ENCODE assay signal across 11 cellular contexts in the genomic region with DNA sequence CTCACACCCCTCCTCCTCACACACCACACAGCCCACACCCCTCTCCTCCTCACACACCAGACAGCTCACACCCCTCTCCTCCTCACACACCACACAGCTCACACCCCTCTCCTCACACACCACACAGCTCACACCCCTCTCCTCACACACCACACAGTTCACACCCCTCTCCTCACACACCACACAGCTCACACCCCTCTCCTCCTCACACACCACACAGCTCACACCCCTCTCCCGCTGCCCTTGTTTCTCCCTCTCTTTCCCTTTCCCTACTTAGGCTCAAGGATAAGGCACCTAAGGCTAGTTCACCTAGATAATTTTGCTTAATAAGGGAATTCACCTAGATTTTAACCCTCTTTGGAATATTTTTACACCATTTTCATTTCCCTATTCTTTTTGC. TPM values are rescaled to one million over a fixed set of nuclear protein-coding genes. Genes with fewer than 3 reads are reported as not detected.
DNase-seq lines count a peak whose midpoint lies in the region; ATAC-seq, FAIRE-seq and TF ChIP-seq lines count a peak whose summit lies in the region.
"Not testable (repeated sequence)": the region's sequence is repeated elsewhere in the genome, so short reads cannot be mapped to it uniquely, and the experiment has no call there.
"Had no signal": no experiment of that assay in that cellular context is flagged by ENCODE, and none has a peak within 500 bp of the region (broad histone marks: within the 10 kb centered on the region; RNA-seq: fewer than 3 reads in every experiment).

No MANE protein-coding gene starts in this region.

- H3K4me1 ChIP-seq in A549; K562 (replicated peaks in 1 of 2; ENCODE audit: control insufficient read depth in 2 of 2, insufficient read depth in 2 of 2, low read length in 2 of 2): not testable (repeated sequence)
- H3K4me1 ChIP-seq in keratinocyte (ENCODE audit: control insufficient read depth, extremely low read depth, insufficient read depth, low read length) = peaks cover 27% of the 10 kb centered on the region

- not testable (repeated sequence) for H3K4me2 ChIP-seq in A549; K562 (ENCODE audit: insufficient read depth, low read length); keratinocyte (ENCODE audit: control insufficient read depth, extremely low read depth, insufficient read depth, low read depth, low read length)

- H3K36me3 Mint-ChIP-seq in HFFc6 (ENCODE audit: low read depth); activated T-helper 17 cell treated with anti-CD3 and anti-CD28 coated beads, Interleukin-2, amount 50 U/mL, for 72 hours (ENCODE audit: low read depth); nephron progenitor cell (ENCODE audit: low read depth); stimulated activated naive B cell treated with anti-CD40 and anti-IgM and Interleukin-4, amounts not matched to agents 10 μg/mL and 1 μg/mL and 100 μg/mL, for 72 hours: not testable (repeated sequence)

- not testable (repeated sequence) for H3K9me3 ChIP-seq in A549; K562 (replicated peaks; ENCODE audit: control insufficient read depth, insufficient read depth, low read depth, low read length); keratinocyte (ENCODE audit: control insufficient read depth, low read depth, low read length)

- H3K4me3 ChIP-seq in A549; K562; keratinocyte (ENCODE audit: control insufficient read depth in 2 of 3, extremely low read depth in 1 of 3, insufficient read depth in 2 of 3, low read depth in 1 of 3, low read length in 3 of 3): not testable (repeated sequence)

- WGBS in A549 (ENCODE audit: missing lambda C conversion rate) = 100% methylated on average over 1 of the region's 1 CpG
- WGBS in K562 (ENCODE audit: insufficient coverage, low coverage, missing lambda C conversion rate) = 0% methylated on average over 1 of the region's 1 CpG

- POLR2A ChIA-PET in A549 (lab: Yijun Ruan, JAX) = not testable (repeated sequence)
- POLR2A ChIA-PET in K562 (lab: Yijun Ruan, JAX) = interaction anchor here (1.2 kb wide), 1 partner anchor 9 kb away, joined by 4 read pairs; no protein-coding TSS in a partner anchor

- FAIRE-seq in A549 (lab: Jason Lieb, UNC); K562 (lab: Jason Lieb, UNC); keratinocyte (lab: Jason Lieb, UNC): not testable (repeated sequence)

- not testable (repeated sequence) for H3K79me2 ChIP-seq in K562 (ENCODE audit: control insufficient read depth, insufficient read depth, low read length); keratinocyte (ENCODE audit: control insufficient read depth, insufficient read depth, low read length)

- H3K4me3 Mint-ChIP-seq in HFFc6; activated T-helper 17 cell treated with anti-CD3 and anti-CD28 coated beads, Interleukin-2, amount 50 U/mL, for 72 hours; nephron progenitor cell; stimulated activated naive B cell treated with anti-CD40 and anti-IgM and Interleukin-4, amounts not matched to agents 10 μg/mL and 1 μg/mL and 100 μg/mL, for 72 hours: not testable (repeated sequence)

- not testable (repeated sequence) for H3K9ac ChIP-seq in K562 (ENCODE audit: insufficient read depth in 1 of 2, low read depth in 2 of 2, low read length in 2 of 2)
- peak overlapping the region; percentile 62 for H3K9ac ChIP-seq in keratinocyte (ENCODE audit: control insufficient read depth, extremely low read depth, insufficient read depth, low read length)

- H3K27ac Mint-ChIP-seq in HFFc6 (peak overlapping the region; percentile 29; the same call in 1 of the 2 replicates), nephron progenitor cell (peak overlapping the region; percentile 36)
- peak overlapping the region; percentile 67 for H3K27ac Mint-ChIP-seq in activated T-helper 17 cell treated with anti-CD3 and anti-CD28 coated beads, Interleukin-2, amount 50 U/mL, for 72 hours
- peak overlapping the region; percentile 2 for H3K27ac Mint-ChIP-seq in stimulated activated naive B cell treated with anti-CD40 and anti-IgM and Interleukin-4, amounts not matched to agents 10 μg/mL and 1 μg/mL and 100 μg/mL, for 72 hours

- CTCF ChIA-PET in A549 (lab: Yijun Ruan, JAX) = interaction anchor here (0.6 to 1.2 kb wide), 2 partner anchors 109 to 187 kb away, joined by 3 read pairs; no protein-coding TSS in a partner anchor
- CTCF ChIA-PET in K562 (lab: Yijun Ruan, JAX; ENCODE audit: low intra/inter-chr PET ratio) = not testable (repeated sequence)

- H4K20me1 ChIP-seq in K562 (replicated peaks; ENCODE audit: control insufficient read depth, insufficient read depth, low read length); keratinocyte (ENCODE audit: control insufficient read depth, extremely low read depth, insufficient read depth, low read length): not testable (repeated sequence)

- intact Hi-C loops in K562 (cut with micrococcal nuclease) = not testable (repeated sequence)

- DNase-seq in A549 (ENCODE audit: low read depth in 1 of 2, low spot score in 1 of 2); HFFc6; K562 (ENCODE audit: extremely low read depth in 1 of 4, low spot score in 3 of 4); epithelial cell of prostate (ENCODE audit: low read depth, low spot score); keratinocyte (ENCODE audit: low read depth, low spot score); nephron progenitor cell; stimulated activated naive B cell treated with anti-CD40 and anti-IgM and Interleukin-4, amounts not matched to agents 10 μg/mL and 1 μg/mL and 100 μg/mL, for 72 hours: not testable (repeated sequence)

- H3K27me3 Mint-ChIP-seq in HFFc6 (ENCODE audit: insufficient read depth) = peaks cover 17% of the 10 kb centered on the region
- peaks cover 20% of the 10 kb centered on the region for H3K27me3 Mint-ChIP-seq in activated T-helper 17 cell treated with anti-CD3 and anti-CD28 coated beads, Interleukin-2, amount 50 U/mL, for 72 hours
- H3K27me3 Mint-ChIP-seq in nephron progenitor cell (ENCODE audit: low read depth, poor library complexity); stimulated activated naive B cell treated with anti-CD40 and anti-IgM and Interleukin-4, amounts not matched to agents 10 μg/mL and 1 μg/mL and 100 μg/mL, for 72 hours: not testable (repeated sequence)

- not testable (repeated sequence) for TF ChIP-seq POLR2A in A549 (IDR thresholded peaks at IDR 0.05; ENCODE audit: low read length); K562 (conservative IDR thresholded peaks at IDR 0.05)

- H3K27me3 ChIP-seq in K562 (ENCODE audit: control insufficient read depth in 2 of 2, insufficient read depth in 2 of 2, low read length in 2 of 2); keratinocyte (ENCODE audit: control insufficient read depth, extremely low read depth, insufficient read depth, low read length): not testable (repeated sequence)

- H3K36me3 ChIP-seq in K562 (ENCODE audit: control insufficient read depth, insufficient read depth, low read length); keratinocyte (ENCODE audit: control insufficient read depth in 2 of 2, extremely low read depth in 1 of 2, insufficient read depth in 2 of 2, low read length in 2 of 2): not testable (repeated sequence)

- not testable (repeated sequence) for ATAC-seq in A549; activated T-helper 17 cell treated with anti-CD3 and anti-CD28 coated beads, Interleukin-2, amount 50 U/mL, for 72 hours (replicated peaks); K562; stimulated activated naive B cell treated with anti-CD40 and anti-IgM and Interleukin-4, amounts not matched to agents 10 μg/mL and 1 μg/mL and 100 μg/mL, for 72 hours (replicated peaks)

- H3K4me1 Mint-ChIP-seq in HFFc6 (ENCODE audit: low read depth) = peaks cover 23% of the 10 kb centered on the region
- H3K4me1 Mint-ChIP-seq in activated T-helper 17 cell treated with anti-CD3 and anti-CD28 coated beads, Interleukin-2, amount 50 U/mL, for 72 hours; stimulated activated naive B cell treated with anti-CD40 and anti-IgM and Interleukin-4, amounts not matched to agents 10 μg/mL and 1 μg/mL and 100 μg/mL, for 72 hours: not testable (repeated sequence)
- peaks cover 11% of the 10 kb centered on the region for H3K4me1 Mint-ChIP-seq in nephron progenitor cell

- H3K9me3 Mint-ChIP-seq in HFFc6; activated T-helper 17 cell treated with anti-CD3 and anti-CD28 coated beads, Interleukin-2, amount 50 U/mL, for 72 hours; stimulated activated naive B cell treated with anti-CD40 and anti-IgM and Interleukin-4, amounts not matched to agents 10 μg/mL and 1 μg/mL and 100 μg/mL, for 72 hours: not testable (repeated sequence)
- H3K9me3 Mint-ChIP-seq in nephron progenitor cell = peaks cover 11% of the 10 kb centered on the region

- H3K9me1 ChIP-seq in K562 (ENCODE audit: control insufficient read depth, insufficient read depth, low read length); keratinocyte (ENCODE audit: control insufficient read depth, extremely low read depth, insufficient read depth, low read length): not testable (repeated sequence)

- not testable (repeated sequence) for TF ChIP-seq CTCF in A549 (IDR thresholded peaks at IDR 0.05); HFFc6 (IDR thresholded peaks at IDR 0.05); K562 (IDR thresholded peaks at IDR 0.05 in 2 of 3, conservative IDR thresholded peaks at IDR 0.05 in 1 of 3; ENCODE audit: insufficient read depth in 2 of 3, low read depth in 1 of 3, low read length in 3 of 3); keratinocyte (optimal IDR thresholded peaks at IDR 0.05 in 1 of 3, IDR thresholded peaks at IDR 0.05 in 1 of 3, conservative IDR thresholded peaks at IDR 0.05 in 1 of 3; ENCODE audit: extremely low read depth in 1 of 3, insufficient read depth in 2 of 3, low read length in 3 of 3); nephron progenitor cell (IDR thresholded peaks at IDR 0.05)

- dilution Hi-C loops in keratinocyte (cut with MboI; ENCODE audit: extremely low pct_ligation_motif_present, low sequenced_read_pairs) = not testable (repeated sequence)

- TF ChIP-seq RAD21 in A549 (conservative IDR thresholded peaks at IDR 0.05 in 1 of 2, IDR thresholded peaks at IDR 0.05 in 1 of 2); K562 (CRISPR knock-in tag; conservative IDR thresholded peaks at IDR 0.05 in 1 of 2, IDR thresholded peaks at IDR 0.05 in 1 of 2): not testable (repeated sequence)

- TF ChIP-seq EP300 in A549 (IDR thresholded peaks at IDR 0.05); K562 (IDR thresholded peaks at IDR 0.05; ENCODE audit: low read length): not testable (repeated sequence)

- in situ Hi-C loops in K562 (cut with MboI) = not testable (repeated sequence)

- not testable (repeated sequence) for BruUV-seq in K562 (replicated peaks; lab: Mats Ljungman, UMichigan)

- not testable (repeated sequence) for H2AFZ ChIP-seq in K562 (ENCODE audit: low read depth, low read length); keratinocyte (ENCODE audit: control insufficient read depth, low read length)

- H3K27ac ChIP-seq in A549; K562 (ENCODE audit: extremely low read depth, low read depth, low read length): not testable (repeated sequence)
- H3K27ac ChIP-seq in epithelial cell of prostate (peak overlapping the region; percentile 33), keratinocyte (ENCODE audit: control insufficient read depth, insufficient read depth, low read length) (peak overlapping the region; percentile 73)

RNA-seq across cellular contexts. Expression of gene LAMC2, which starts 36.0 kb away (rescaled TPM):
- polyA plus RNA-seq in A549 (2011; rRNA removed) (24.1 and 27.1 TPM in 2 replicates), A549 (2017; fragmentation: RNase III; extraction: RNeasy Plus Mini Kit Qiagen cat#74134 plus additional on column Dnase treatment) (8.5 to 11.4 TPM (median 9.6 TPM) in 3 replicates), K562 (2011; rRNA removed) (0.03 TPM in 1 of 2 replicates, not detected in the other), K562 (2014; fragmentation: Illumina TruSeq; extraction: Trizol) (not detected in 2 replicates), K562 (2014; fragmentation: Nextera tagmentation; extraction: Ambion mirVana) (not detected), K562 (2014; rRNA removed) (not detected in 2 replicates), keratinocyte (1,627 to 2,571 TPM (median 2,208 TPM) in 3 replicates)
- 4.7 and 5.7 TPM in 2 replicates for polyA plus RNA-seq in A549 (2012; cell fraction: cytosol; rRNA removed)
- 14.6 and 17.1 TPM in 2 replicates for polyA plus RNA-seq in A549 (2012; cell fraction: nucleus; rRNA removed)
- 23.6 and 28.6 TPM in 2 replicates for polyA minus RNA-seq in A549 (2011; rRNA and poly(A)+ RNA removed)
- 1 to 10 TPM; 1.5 to 2.3 (median 1.7) TPM for total RNA-seq in HFFc6 (2021; fragmentation: NEBNext Ultra II Directional; extraction: Animal tissue kit (Norgen Biotek cat#: 25700))
- total RNA-seq in activated T-helper 17 cell treated with anti-CD3 and anti-CD28 coated beads, Interleukin-2, amount 50 U/mL, for 72 hours = under 1 TPM; 0.04 to 0.05 TPM
- 0.12 TPM in 1 of 2 replicates, not detected in the other for total RNA-seq in K562 (2011; cell fraction: chromatin; rRNA removed; ENCODE audit: low replicate concordance)
- 0.13 TPM in 1 of 2 replicates, not detected in the other for total RNA-seq in K562 (2011; cell fraction: nucleolus; rRNA removed)
- total RNA-seq in K562 (2011; cell fraction: nucleoplasm; rRNA removed) = not detected in 2 replicates
- total RNA-seq in K562 (2014; rRNA removed) (not detected in 2 replicates), K562 (2014; rRNA removed; fragmentation: Illumina TruSeq; extraction: Trizol) (not detected in 2 replicates), K562 (2015; rRNA removed; fragmentation: Illumina TruSeq; extraction: Trizol) (not detected in 2 replicates), K562 (2021) (0.02 and 0.04 TPM in 2 replicates)
- not detected in 2 replicates for polyA plus RNA-seq in K562 (2011; cell fraction: cytosol; rRNA removed)
- not detected in 2 replicates for polyA plus RNA-seq in K562 (2011; cell fraction: nucleus; rRNA removed)
- polyA plus RNA-seq in K562 (2012) = not detected in 2 replicates
- polyA minus RNA-seq in K562 (2011; rRNA and poly(A)+ RNA removed) = not detected in 2 replicates
- 0.36 TPM in 1 of 2 replicates, not detected in the other for polyA minus RNA-seq in K562 (2011; cell fraction: cytosol; rRNA and poly(A)+ RNA removed)
- polyA minus RNA-seq in K562 (2011; cell fraction: nucleus; rRNA and poly(A)+ RNA removed) = not detected in 2 replicates
- 350 TPM for polyA plus RNA-seq in keratinocyte (2011; ENCODE audit: low read depth)
- 688 and 783 TPM in 2 replicates for polyA plus RNA-seq in keratinocyte (2011; cell fraction: cytosol; rRNA removed)
- polyA plus RNA-seq in keratinocyte (2011; cell fraction: nucleus; rRNA removed) = 3,724 and 4,110 TPM in 2 replicates
- 312 and 2,583 TPM in 2 replicates for polyA plus RNA-seq in keratinocyte (2012; ENCODE audit: low replicate concordance)
- 2,532 to 3,187 TPM (median 2,714 TPM) in 3 replicates for polyA minus RNA-seq in keratinocyte
- polyA minus RNA-seq in keratinocyte (2011; cell fraction: cytosol; rRNA and poly(A)+ RNA removed) = 1,597 TPM
- polyA minus RNA-seq in keratinocyte (2011; cell fraction: nucleus; rRNA and poly(A)+ RNA removed) = 4,972 and 7,290 TPM in 2 replicates
- total RNA-seq: CD4-positive, alpha-beta memory T cell; HepG2 had no signal
- polyA plus RNA-seq: CD14-positive monocyte; CD4-positive, alpha-beta memory T cell had no signal

Comparison
In these comparisons a context has a peak if more than half of its experiments do, and no peak if none do; other contexts are left out.
1. H3K27ac Mint-ChIP-seq: peak in every context shown above with its lines; median percentile 67 in activated T-helper 17 cell treated with anti-CD3 and anti-CD28 coated beads, Interleukin-2, amount 50 U/mL, for 72 hours; 36 in nephron progenitor cell; 29 in HFFc6; 2 in stimulated activated naive B cell treated with anti-CD40 and anti-IgM and Interleukin-4, amounts not matched to agents 10 μg/mL and 1 μg/mL and 100 μg/mL, for 72 hours.